ENCODE assay signal across 14 cellular contexts in the genomic region with DNA sequence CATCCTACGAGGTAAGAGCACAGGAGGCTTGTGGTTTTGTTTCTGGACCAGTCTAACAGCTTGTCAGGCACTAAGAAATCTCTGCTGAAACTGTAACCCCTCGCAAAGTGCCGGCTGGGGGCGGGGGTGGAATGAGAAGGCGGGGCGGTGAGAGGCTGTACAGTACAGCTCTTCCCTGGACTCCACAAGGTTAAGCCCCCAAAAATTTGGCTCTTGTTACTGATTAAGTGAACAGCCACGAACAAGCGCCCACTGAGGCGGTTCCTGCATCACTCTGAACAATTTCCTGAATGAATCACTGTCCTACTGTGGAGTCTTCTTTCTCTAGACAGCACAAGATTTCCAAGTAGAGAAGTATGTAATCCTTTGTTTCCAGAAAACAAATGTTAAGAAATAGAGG. TPM values are rescaled to one million over a fixed set of nuclear protein-coding genes. Genes with fewer than 3 reads are reported as not detected.
DNase-seq lines count a peak whose midpoint lies in the region; ATAC-seq and TF ChIP-seq lines count a peak whose summit lies in the region.
"Had no signal": no experiment of that assay in that cellular context is flagged by ENCODE, and none has a peak within 500 bp of the region (broad histone marks: within the 10 kb centered on the region; RNA-seq: fewer than 3 reads in every experiment).

No MANE protein-coding gene starts in this region.

- in situ Hi-C loops in G401 (cut with HindIII; ENCODE audit: low sequenced_read_pairs), result no loop called here

- peaks cover 22% of the 10 kb centered on the region for H3K27me3 Mint-ChIP-seq in HFFc6 (ENCODE audit: insufficient read depth)
- H3K27me3 Mint-ChIP-seq in activated T-helper 17 cell treated with anti-CD3 and anti-CD28 coated beads, Interleukin-2, amount 50 U/mL, for 72 hours, result peaks cover 12% of the 10 kb centered on the region

- H3K36me3 Mint-ChIP-seq in HFFc6 (ENCODE audit: low read depth), result no peaks in the 10 kb centered on the region
- no peaks in the 10 kb centered on the region for H3K36me3 Mint-ChIP-seq in activated T-helper 17 cell treated with anti-CD3 and anti-CD28 coated beads, Interleukin-2, amount 50 U/mL, for 72 hours (ENCODE audit: low read depth)
- H3K36me3 Mint-ChIP-seq: naive B cell had no signal

- TF ChIP-seq CTCF in HFFc6 (IDR thresholded peaks at IDR 0.05), result no peak

- no peaks in the 10 kb centered on the region for H3K9me3 Mint-ChIP-seq in HFFc6
- no peaks in the 10 kb centered on the region for H3K9me3 Mint-ChIP-seq in activated T-helper 17 cell treated with anti-CD3 and anti-CD28 coated beads, Interleukin-2, amount 50 U/mL, for 72 hours
- H3K9me3 Mint-ChIP-seq: naive B cell had no signal

- ATAC-seq in activated T-helper 17 cell treated with anti-CD3 and anti-CD28 coated beads, Interleukin-2, amount 50 U/mL, for 72 hours (replicated peaks), result peak; percentile 63
- ATAC-seq in GM21528 (IDR thresholded peaks at IDR 0.05; ENCODE audit: low FRiP score, unreplicated experiment), result no peak

- H3K4me3 Mint-ChIP-seq in HFFc6, result peak overlapping the region; percentile 64; the same call in 1 of the 2 replicates
- peak overlapping the region; percentile 29 for H3K4me3 Mint-ChIP-seq in activated T-helper 17 cell treated with anti-CD3 and anti-CD28 coated beads, Interleukin-2, amount 50 U/mL, for 72 hours

- peaks cover 13% of the 10 kb centered on the region for H3K4me1 Mint-ChIP-seq in HFFc6 (ENCODE audit: low read depth)
- H3K4me1 Mint-ChIP-seq in activated T-helper 17 cell treated with anti-CD3 and anti-CD28 coated beads, Interleukin-2, amount 50 U/mL, for 72 hours, result peaks cover 4% of the 10 kb centered on the region

- H3K27ac Mint-ChIP-seq in HFFc6, result no peak overlapping the region
- no peak overlapping the region for H3K27ac Mint-ChIP-seq in activated T-helper 17 cell treated with anti-CD3 and anti-CD28 coated beads, Interleukin-2, amount 50 U/mL, for 72 hours

- DNase-seq in A172 (ENCODE audit: low spot score), result peak; percentile 10
- peak; percentile 11 for DNase-seq in HFFc6
- peak; percentile 52 for DNase-seq in islet precursor cell
- no peak for DNase-seq in G401 (ENCODE audit: low spot score)
- DNase-seq in 8988T, result no peak
- no peak for DNase-seq in activated naive CD4-positive, alpha-beta T cell treated with Interleukin-2 at 50 U/mL for 16 hours
- DNase-seq: erythroblast; GF-D8; naive B cell; NCI-H1436 treated with DMSO at 0.1 percent for 48 hours; NK-92 treated with Interleukin-12 subunit alpha and Interleukin-12 subunit beta, amount 100 ng/mL, for 24 hours; upper lobe of left lung had no signal

RNA-seq across cellular contexts. Expression of a gene that starts 6.8 kb away (rescaled TPM):
- not detected in 2 replicates for total RNA-seq in A172 (2014; rRNA removed; shearing (Covaris generic))
- total RNA-seq in HFFc6 (2021; fragmentation: NEBNext Ultra II Directional; extraction: Animal tissue kit (Norgen Biotek cat#: 25700)), result not detected
- total RNA-seq in activated T-helper 17 cell treated with anti-CD3 and anti-CD28 coated beads, Interleukin-2, amount 50 U/mL, for 72 hours, result not detected
- 0.14 TPM in 1 of 2 replicates, not detected in the other for total RNA-seq in G401 (2014; rRNA removed; shearing (Covaris generic))

RNA-seq across cellular contexts. Expression of a gene that starts 31.9 kb away (rescaled TPM):
- total RNA-seq in A172 (2014; rRNA removed; shearing (Covaris generic)), result 2.0 and 2.2 TPM in 2 replicates
- total RNA-seq in HFFc6 (2021; fragmentation: NEBNext Ultra II Directional; extraction: Animal tissue kit (Norgen Biotek cat#: 25700)), result not detected
- not detected for total RNA-seq in activated T-helper 17 cell treated with anti-CD3 and anti-CD28 coated beads, Interleukin-2, amount 50 U/mL, for 72 hours
- total RNA-seq in G401 (2014; rRNA removed; shearing (Covaris generic)), result 11.6 and 19.3 TPM in 2 replicates

RNA-seq across cellular contexts. Expression of a gene that starts 52.5 kb away (rescaled TPM):
- 0.12 TPM in 1 of 2 replicates, not detected in the other for total RNA-seq in A172 (2014; rRNA removed; shearing (Covaris generic))
- total RNA-seq in HFFc6 (2021; fragmentation: NEBNext Ultra II Directional; extraction: Animal tissue kit (Norgen Biotek cat#: 25700)), result not detected
- under 1 TPM; 0.50 to 0.85 TPM for total RNA-seq in activated T-helper 17 cell treated with anti-CD3 and anti-CD28 coated beads, Interleukin-2, amount 50 U/mL, for 72 hours
- total RNA-seq in G401 (2014; rRNA removed; shearing (Covaris generic)), result 0.49 and 1.3 TPM in 2 replicates

Comparison
In these comparisons a context has a peak if more than half of its experiments do, and no peak if none do; other contexts are left out.
1. DNase-seq: peak in A172 (single experiment), HFFc6 (single experiment) and islet precursor cell (single experiment); none in G401 (single experiment), 8988T (single experiment) and activated naive CD4-positive, alpha-beta T cell treated with Interleukin-2 at 50 U/mL for 16 hours (single experiment).